Comparison of ENCODE assay signal across 1 cellular context in the genomic region with DNA sequence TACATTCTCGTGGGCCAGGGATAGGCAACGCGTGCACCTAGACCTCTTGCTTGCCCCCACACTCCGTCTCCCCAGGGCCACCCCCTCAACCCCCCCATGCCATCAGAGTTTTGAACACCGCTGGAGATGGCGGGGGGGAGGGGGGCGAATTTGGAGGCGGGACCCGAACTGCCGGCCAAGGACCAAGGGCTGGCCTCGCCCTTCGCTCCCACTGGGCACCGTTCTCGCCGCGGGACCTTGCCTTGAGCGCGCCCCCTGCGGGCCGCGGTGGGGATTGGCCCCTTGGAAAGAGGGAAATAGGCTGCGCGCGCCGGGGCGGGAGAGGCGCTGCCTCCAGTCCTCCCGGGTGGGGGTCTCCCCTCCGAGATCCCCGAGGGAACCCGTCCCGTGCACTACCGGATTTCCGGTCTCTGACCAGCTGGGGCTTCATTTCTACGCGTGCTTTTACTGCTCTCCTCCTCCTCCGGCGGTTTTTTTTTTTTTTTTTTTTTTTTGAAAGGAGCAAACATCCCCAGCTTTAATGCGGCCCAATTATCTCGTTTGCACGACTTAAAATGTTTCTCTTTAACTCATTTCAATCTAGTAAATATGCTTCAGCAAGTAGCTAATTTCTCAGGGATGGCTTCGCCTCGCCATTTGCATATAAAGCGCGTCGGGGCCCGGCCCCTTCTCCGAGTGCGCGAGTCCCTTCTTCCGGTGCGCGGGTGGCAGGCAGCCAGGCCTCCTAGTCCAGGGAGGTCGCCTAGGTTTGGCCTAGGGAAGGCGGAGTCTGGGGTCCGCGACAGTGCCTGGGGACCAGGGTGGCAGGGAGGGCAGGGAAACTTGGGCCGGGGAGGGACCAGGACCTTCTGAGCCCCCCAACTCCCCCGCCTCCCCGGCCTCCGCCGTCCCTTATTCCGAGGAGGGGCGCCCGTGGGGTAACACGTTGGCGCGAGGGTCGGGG.
A peak's percentile ranks its signal among the peaks of the same experiment; 100 is the strongest.
TF ChIP-seq lines count a peak whose summit lies in the region.

No MANE protein-coding gene starts in this region.

TF ChIP-seq in HepG2, 621 proteins besides CTCF, POLR2A, EP300 and RAD21 (continued from another document and continues in another):
- TF ChIP-seq, protein P1, sequence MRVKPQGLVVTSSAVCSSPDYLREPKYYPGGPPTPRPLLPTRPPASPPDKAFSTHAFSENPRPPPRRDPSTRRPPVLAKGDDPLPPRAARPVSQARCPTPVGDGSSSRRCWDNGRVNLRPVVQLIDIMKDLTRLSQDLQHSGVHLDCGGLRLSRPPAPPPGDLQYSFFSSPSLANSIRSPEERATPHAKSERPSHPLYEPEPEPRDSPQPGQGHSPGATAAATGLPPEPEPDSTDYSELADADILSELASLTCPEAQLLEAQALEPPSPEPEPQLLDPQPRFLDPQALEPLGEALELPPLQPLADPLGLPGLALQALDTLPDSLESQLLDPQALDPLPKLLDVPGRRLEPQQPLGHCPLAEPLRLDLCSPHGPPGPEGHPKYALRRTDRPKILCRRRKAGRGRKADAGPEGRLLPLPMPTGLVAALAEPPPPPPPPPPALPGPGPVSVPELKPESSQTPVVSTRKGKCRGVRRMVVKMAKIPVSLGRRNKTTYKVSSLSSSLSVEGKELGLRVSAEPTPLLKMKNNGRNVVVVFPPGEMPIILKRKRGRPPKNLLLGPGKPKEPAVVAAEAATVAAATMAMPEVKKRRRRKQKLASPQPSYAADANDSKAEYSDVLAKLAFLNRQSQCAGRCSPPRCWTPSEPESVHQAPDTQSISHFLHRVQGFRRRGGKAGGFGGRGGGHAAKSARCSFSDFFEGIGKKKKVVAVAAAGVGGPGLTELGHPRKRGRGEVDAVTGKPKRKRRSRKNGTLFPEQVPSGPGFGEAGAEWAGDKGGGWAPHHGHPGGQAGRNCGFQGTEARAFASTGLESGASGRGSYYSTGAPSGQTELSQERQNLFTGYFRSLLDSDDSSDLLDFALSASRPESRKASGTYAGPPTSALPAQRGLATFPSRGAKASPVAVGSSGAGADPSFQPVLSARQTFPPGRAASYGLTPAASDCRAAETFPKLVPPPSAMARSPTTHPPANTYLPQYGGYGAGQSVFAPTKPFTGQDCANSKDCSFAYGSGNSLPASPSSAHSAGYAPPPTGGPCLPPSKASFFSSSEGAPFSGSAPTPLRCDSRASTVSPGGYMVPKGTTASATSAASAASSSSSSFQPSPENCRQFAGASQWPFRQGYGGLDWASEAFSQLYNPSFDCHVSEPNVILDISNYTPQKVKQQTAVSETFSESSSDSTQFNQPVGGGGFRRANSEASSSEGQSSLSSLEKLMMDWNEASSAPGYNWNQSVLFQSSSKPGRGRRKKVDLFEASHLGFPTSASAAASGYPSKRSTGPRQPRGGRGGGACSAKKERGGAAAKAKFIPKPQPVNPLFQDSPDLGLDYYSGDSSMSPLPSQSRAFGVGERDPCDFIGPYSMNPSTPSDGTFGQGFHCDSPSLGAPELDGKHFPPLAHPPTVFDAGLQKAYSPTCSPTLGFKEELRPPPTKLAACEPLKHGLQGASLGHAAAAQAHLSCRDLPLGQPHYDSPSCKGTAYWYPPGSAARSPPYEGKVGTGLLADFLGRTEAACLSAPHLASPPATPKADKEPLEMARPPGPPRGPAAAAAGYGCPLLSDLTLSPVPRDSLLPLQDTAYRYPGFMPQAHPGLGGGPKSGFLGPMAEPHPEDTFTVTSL (CRISPR knock-in tag; IDR thresholded peaks at IDR 0.05; ENCODE audit: borderline replicate concordance) = no peak
- TF ChIP-seq ZNF567 (CRISPR knock-in tag; IDR thresholded peaks at IDR 0.05; ENCODE audit: borderline replicate concordance) (no peak), ADNP (CRISPR knock-in tag; IDR thresholded peaks at IDR 0.05) (no peak), ZNF776 (CRISPR knock-in tag; IDR thresholded peaks at IDR 0.05) (no peak), ZNF883 (CRISPR knock-in tag; IDR thresholded peaks at IDR 0.05; ENCODE audit: not compliant biosample characterization) (no peak), SMAD9 (CRISPR knock-in tag; IDR thresholded peaks at IDR 0.05) (no peak), ZNF605 (CRISPR knock-in tag; IDR thresholded peaks at IDR 0.05) (no peak), LCORL (IDR thresholded peaks at IDR 0.05) (no peak), LCORL (CRISPR knock-in tag; IDR thresholded peaks at IDR 0.05) (no peak), JUN (CRISPR knock-in tag; IDR thresholded peaks at IDR 0.05) (no peak), MYNN (CRISPR knock-in tag; IDR thresholded peaks at IDR 0.05; ENCODE audit: low read depth) (no peak), DPF2 (CRISPR knock-in tag; IDR thresholded peaks at IDR 0.05; ENCODE audit: borderline replicate concordance, low read depth) (no peak), ZFAT (CRISPR knock-in tag; conservative IDR thresholded peaks at IDR 0.05) (no peak), ZKSCAN1 (IDR thresholded peaks at IDR 0.05; ENCODE audit: low read length) (no peak), ZNF572 (CRISPR knock-in tag; IDR thresholded peaks at IDR 0.05) (peak; percentile 29; the same call in 1 of the 2 replicates), ZNF775 (CRISPR knock-in tag; IDR thresholded peaks at IDR 0.05; ENCODE audit: borderline replicate concordance) (no peak), SMAD1 (CRISPR knock-in tag; IDR thresholded peaks at IDR 0.05; ENCODE audit: borderline replicate concordance, low read depth) (no peak), ZSCAN12 (CRISPR knock-in tag; IDR thresholded peaks at IDR 0.05) (no peak), GTF2F1 (IDR thresholded peaks at IDR 0.05; ENCODE audit: low read length) (no peak), CEBPG (CRISPR knock-in tag; IDR thresholded peaks at IDR 0.05) (no peak), RFX1 (IDR thresholded peaks at IDR 0.05) (no peak), PPARG (CRISPR knock-in tag; conservative IDR thresholded peaks at IDR 0.05) (no peak), ZNF792 (CRISPR knock-in tag; IDR thresholded peaks at IDR 0.05) (no peak), RXRA (CRISPR knock-in tag; IDR thresholded peaks at IDR 0.05) (no peak), PHF21A (CRISPR knock-in tag; IDR thresholded peaks at IDR 0.05) (no peak), ZNF766 (CRISPR knock-in tag; IDR thresholded peaks at IDR 0.05; ENCODE audit: borderline replicate concordance) (no peak), MAZ (IDR thresholded peaks at IDR 0.05; ENCODE audit: borderline replicate concordance, low read depth, low read length) (no peak), MAZ (CRISPR knock-in tag; IDR thresholded peaks at IDR 0.05; ENCODE audit: low read depth) (no peak), PITX1 (CRISPR knock-in tag; IDR thresholded peaks at IDR 0.05) (no peak), KDM6A (CRISPR knock-in tag; IDR thresholded peaks at IDR 0.05; ENCODE audit: low read depth) (no peak), ATF7-NPFF (CRISPR knock-in tag; IDR thresholded peaks at IDR 0.05; ENCODE audit: low read depth) (no peak), ZMAT3 (CRISPR knock-in tag; conservative IDR thresholded peaks at IDR 0.05) (no peak), ZC3H13 (CRISPR knock-in tag; IDR thresholded peaks at IDR 0.05) (no peak), ZNF205 (CRISPR knock-in tag; IDR thresholded peaks at IDR 0.05) (no peak), EEA1 (CRISPR knock-in tag; IDR thresholded peaks at IDR 0.05; ENCODE audit: borderline replicate concordance) (no peak), DMAP1 (CRISPR knock-in tag; IDR thresholded peaks at IDR 0.05) (no peak)
- TF ChIP-seq, protein P2, sequence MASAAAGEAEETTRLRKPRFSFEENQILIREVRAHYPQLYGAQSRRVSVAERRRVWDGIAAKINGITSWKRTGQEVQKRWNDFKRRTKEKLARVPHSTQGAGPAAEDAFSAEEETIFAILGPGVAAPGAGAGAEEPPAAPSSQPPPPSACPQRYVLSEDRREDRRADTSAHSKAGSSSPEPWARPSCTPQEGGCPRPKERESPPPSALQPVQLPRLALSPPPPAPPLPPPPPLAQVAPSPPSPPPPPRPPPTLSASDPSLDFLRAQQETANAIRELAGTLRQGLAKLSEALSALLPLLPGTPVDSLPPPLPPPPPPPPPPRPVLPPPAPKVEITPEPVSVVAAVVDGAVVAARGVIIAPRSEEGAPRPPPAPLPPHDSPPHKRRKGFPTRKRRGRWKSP (CRISPR knock-in tag; IDR thresholded peaks at IDR 0.05) = peak; percentile 53; the same call in 1 of the 2 replicates
- TF ChIP-seq, protein P3, sequence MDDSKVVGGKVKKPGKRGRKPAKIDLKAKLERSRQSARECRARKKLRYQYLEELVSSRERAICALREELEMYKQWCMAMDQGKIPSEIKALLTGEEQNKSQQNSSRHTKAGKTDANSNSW (CRISPR knock-in tag; IDR thresholded peaks at IDR 0.05; ENCODE audit: borderline replicate concordance) = no peak
- TF ChIP-seq, protein P4, sequence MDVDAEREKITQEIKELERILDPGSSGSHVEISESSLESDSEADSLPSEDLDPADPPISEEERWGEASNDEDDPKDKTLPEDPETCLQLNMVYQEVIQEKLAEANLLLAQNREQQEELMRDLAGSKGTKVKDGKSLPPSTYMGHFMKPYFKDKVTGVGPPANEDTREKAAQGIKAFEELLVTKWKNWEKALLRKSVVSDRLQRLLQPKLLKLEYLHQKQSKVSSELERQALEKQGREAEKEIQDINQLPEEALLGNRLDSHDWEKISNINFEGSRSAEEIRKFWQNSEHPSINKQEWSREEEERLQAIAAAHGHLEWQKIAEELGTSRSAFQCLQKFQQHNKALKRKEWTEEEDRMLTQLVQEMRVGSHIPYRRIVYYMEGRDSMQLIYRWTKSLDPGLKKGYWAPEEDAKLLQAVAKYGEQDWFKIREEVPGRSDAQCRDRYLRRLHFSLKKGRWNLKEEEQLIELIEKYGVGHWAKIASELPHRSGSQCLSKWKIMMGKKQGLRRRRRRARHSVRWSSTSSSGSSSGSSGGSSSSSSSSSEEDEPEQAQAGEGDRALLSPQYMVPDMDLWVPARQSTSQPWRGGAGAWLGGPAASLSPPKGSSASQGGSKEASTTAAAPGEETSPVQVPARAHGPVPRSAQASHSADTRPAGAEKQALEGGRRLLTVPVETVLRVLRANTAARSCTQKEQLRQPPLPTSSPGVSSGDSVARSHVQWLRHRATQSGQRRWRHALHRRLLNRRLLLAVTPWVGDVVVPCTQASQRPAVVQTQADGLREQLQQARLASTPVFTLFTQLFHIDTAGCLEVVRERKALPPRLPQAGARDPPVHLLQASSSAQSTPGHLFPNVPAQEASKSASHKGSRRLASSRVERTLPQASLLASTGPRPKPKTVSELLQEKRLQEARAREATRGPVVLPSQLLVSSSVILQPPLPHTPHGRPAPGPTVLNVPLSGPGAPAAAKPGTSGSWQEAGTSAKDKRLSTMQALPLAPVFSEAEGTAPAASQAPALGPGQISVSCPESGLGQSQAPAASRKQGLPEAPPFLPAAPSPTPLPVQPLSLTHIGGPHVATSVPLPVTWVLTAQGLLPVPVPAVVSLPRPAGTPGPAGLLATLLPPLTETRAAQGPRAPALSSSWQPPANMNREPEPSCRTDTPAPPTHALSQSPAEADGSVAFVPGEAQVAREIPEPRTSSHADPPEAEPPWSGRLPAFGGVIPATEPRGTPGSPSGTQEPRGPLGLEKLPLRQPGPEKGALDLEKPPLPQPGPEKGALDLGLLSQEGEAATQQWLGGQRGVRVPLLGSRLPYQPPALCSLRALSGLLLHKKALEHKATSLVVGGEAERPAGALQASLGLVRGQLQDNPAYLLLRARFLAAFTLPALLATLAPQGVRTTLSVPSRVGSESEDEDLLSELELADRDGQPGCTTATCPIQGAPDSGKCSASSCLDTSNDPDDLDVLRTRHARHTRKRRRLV (CRISPR knock-in tag; IDR thresholded peaks at IDR 0.05) = peak; percentile 78; the same call in 1 of the 2 replicates
- TF ChIP-seq, protein P5, sequence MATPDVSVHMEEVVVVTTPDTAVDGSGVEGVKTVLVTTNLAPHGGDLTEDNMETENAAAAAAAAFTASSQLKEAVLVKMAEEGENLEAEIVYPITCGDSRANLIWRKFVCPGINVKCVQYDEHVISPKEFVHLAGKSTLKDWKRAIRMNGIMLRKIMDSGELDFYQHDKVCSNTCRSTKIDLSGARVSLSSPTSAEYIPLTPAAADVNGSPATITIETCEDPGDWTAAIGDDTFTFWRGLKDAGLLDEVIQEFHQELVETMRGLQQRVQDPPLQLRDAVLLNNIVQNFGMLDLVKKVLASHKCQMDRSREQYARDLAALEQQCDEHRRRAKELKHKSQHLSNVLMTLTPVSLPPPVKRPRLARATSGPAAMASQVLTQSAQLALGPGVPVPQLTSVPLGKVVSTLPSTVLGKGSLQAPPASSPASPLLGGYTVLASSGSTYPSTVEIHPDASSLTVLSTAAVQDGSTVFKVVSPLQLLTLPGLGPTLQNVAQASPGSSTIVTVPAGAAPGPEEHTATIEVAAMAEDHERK (CRISPR knock-in tag; IDR thresholded peaks at IDR 0.05; ENCODE audit: low read depth) = no peak
- TF ChIP-seq, protein P6, sequence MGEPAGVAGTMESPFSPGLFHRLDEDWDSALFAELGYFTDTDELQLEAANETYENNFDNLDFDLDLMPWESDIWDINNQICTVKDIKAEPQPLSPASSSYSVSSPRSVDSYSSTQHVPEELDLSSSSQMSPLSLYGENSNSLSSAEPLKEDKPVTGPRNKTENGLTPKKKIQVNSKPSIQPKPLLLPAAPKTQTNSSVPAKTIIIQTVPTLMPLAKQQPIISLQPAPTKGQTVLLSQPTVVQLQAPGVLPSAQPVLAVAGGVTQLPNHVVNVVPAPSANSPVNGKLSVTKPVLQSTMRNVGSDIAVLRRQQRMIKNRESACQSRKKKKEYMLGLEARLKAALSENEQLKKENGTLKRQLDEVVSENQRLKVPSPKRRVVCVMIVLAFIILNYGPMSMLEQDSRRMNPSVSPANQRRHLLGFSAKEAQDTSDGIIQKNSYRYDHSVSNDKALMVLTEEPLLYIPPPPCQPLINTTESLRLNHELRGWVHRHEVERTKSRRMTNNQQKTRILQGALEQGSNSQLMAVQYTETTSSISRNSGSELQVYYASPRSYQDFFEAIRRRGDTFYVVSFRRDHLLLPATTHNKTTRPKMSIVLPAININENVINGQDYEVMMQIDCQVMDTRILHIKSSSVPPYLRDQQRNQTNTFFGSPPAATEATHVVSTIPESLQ (CRISPR knock-in tag; conservative IDR thresholded peaks at IDR 0.05) = no peak
- TF ChIP-seq, protein P7, sequence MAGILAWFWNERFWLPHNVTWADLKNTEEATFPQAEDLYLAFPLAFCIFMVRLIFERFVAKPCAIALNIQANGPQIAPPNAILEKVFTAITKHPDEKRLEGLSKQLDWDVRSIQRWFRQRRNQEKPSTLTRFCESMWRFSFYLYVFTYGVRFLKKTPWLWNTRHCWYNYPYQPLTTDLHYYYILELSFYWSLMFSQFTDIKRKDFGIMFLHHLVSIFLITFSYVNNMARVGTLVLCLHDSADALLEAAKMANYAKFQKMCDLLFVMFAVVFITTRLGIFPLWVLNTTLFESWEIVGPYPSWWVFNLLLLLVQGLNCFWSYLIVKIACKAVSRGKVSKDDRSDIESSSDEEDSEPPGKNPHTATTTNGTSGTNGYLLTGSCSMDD (CRISPR knock-in tag; IDR thresholded peaks at IDR 0.05) = no peak
